In the genomic region with DNA sequence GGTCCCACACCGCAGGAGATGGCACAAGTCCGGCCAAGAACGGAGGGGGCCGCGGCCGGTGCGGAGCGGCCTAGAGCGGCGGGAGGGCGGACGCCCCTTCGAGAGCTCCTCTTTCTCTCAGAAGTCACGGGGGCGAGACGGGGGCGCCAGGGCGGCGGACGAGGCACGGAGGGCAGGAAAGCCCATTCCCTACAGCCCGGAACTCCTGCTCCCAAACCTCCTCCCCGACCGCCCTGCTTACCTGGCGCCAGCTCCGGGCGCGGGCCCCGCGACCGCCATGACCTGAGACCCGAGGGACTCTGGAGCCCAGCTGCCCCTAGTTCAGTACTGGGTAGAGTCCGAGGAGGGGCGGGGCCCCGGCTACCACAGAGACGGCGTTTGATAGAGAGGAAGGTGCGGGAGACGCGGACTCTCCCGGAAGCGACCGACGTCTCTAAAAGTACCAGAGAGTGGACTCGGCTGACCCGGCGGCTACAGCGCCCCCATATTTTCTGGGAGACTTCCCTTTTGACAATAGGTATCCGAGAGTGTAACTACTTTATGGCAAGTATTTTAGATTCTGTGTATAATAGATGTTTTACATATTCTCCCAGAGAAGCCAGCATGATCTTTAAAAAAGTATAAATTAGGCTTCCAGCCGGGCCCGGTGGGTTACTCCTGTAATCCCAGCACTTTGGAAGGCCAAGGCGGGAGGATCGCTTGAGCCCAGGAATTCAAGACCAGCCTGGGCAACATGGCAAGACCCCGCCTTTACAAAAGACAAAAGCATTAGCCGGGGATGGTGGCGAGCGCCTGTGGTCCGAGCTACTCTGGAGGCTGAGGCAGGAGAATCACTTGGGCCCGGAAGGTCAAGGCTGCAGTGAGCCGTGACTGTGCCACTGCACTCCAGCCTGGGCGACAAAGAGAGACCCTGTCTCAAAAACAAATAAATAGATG, we compare ENCODE assay signal across 8 cellular contexts. TPM values are rescaled to one million over a fixed set of nuclear protein-coding genes. Genes with fewer than 3 reads are reported as not detected.
A peak's percentile ranks its signal among the peaks of the same experiment; 100 is the strongest.
DNase-seq lines count a peak whose midpoint lies in the region; ATAC-seq and TF ChIP-seq lines count a peak whose summit lies in the region.

A gene (minus strand): TSS at position 301 of the 936 bp plus-strand sequence. CDS start 22 bp downstream, at position 279.

- intact Hi-C loops in cardiac septum (cut with DNase I) (no loop called here), posterior cingulate gyrus (cut with DNase I) (loop anchor here (2.0 kb wide), 2 partner anchors 46 to 460 kb away; a partner anchor contains a TSS)

- H3K27me3 ChIP-seq in adipocyte (replicated peaks; ENCODE audit: control insufficient read depth, insufficient read depth, low read length) = no peaks in the 10 kb centered on the region
- H3K27me3 ChIP-seq in upper lobe of left lung = no peaks in the 10 kb centered on the region

- ATAC-seq in HG02763 (IDR thresholded peaks at IDR 0.05; ENCODE audit: unreplicated experiment) = peak; percentile 97
- ATAC-seq in upper lobe of left lung (ENCODE audit: low FRiP score in 2 of 2) = peak; percentile 99

- no peaks in the 10 kb centered on the region for H3K9me3 ChIP-seq in adipocyte (ENCODE audit: control insufficient read depth, low read length)
- no peaks in the 10 kb centered on the region for H3K9me3 ChIP-seq in upper lobe of left lung

- H3K27ac ChIP-seq in upper lobe of left lung = peak within 1 kb of the TSS; percentile 85 to 90 (median 88)

- DNase-seq in NCI-H1417 (lab: John Stamatoyannopoulos, UW) (peak; percentile 96 to 98 (median 97)), T follicular helper cell (ENCODE audit: low read depth) (peak; percentile 54), adipocyte (ENCODE audit: low read depth) (peak; percentile 94), cardiac septum (ENCODE audit: low spot score) (peak; percentile 96), posterior cingulate gyrus (peak; percentile 93 to 99 (median 96)), upper lobe of left lung (peak; percentile 94 to 98)

- TF ChIP-seq POLR2A in upper lobe of left lung (IDR thresholded peaks at IDR 0.05) = peak in 3 of 4 donors; percentile 73 to 85 (median 81)

- H3K4me1 ChIP-seq in adipocyte (ENCODE audit: control insufficient read depth, insufficient read depth, low read length) (peaks cover 17% of the 10 kb centered on the region), upper lobe of left lung (peaks cover 13 to 24% (median 17%) of the 10 kb centered on the region in 4 donors)

- peak within 1 kb of the TSS; percentile 91 for H3K4me3 ChIP-seq in GM12875 (ENCODE audit: low read depth, low read length)
- peak within 1 kb of the TSS; percentile 93 for H3K4me3 ChIP-seq in adipocyte (ENCODE audit: low read length)
- peak within 1 kb of the TSS; percentile 45 to 95 (median 84) for H3K4me3 ChIP-seq in upper lobe of left lung

- TF ChIP-seq EP300 in upper lobe of left lung (IDR thresholded peaks at IDR 0.05) = no peak

- peak; percentile 47; the same call in 1 of the 2 replicates for TF ChIP-seq CTCF in GM12875 (IDR thresholded peaks at IDR 0.05; ENCODE audit: borderline replicate concordance, insufficient read depth, low read depth, low read length)
- peak in 5 of 6 experiments; percentile 13 to 53 (median 27) for TF ChIP-seq CTCF in upper lobe of left lung (IDR thresholded peaks at IDR 0.05)

- peak within 1 kb of the TSS; percentile 94 for H3K9ac ChIP-seq in adipocyte (ENCODE audit: low read length)

- peaks cover 7% of the 10 kb centered on the region for H3K36me3 ChIP-seq in adipocyte (ENCODE audit: control insufficient read depth, insufficient read depth, low read length, severe bottlenecking)
- H3K36me3 ChIP-seq in upper lobe of left lung = peaks cover 0 to 16% (median 7%) of the 10 kb centered on the region in 4 donors

- WGBS in upper lobe of left lung, 2 donors = 13 to 24% methylated on average over 26 to 61 of the region's 61 CpGs

RNA-seq across cellular contexts. Expression of the gene that starts here (rescaled TPM):
- total RNA-seq in cardiac septum (26.9 TPM), upper lobe of left lung (100 to 1,000 TPM in 2 of 6 donors, 10 to 100 TPM in 4; 35.1 to 150 (median 52.5) TPM)

Comparison
In these comparisons a context has a peak if more than half of its experiments do, and no peak if none do; other contexts are left out.
1. Peak in every context shown above with its lines: DNase-seq, ATAC-seq, H3K4me3 ChIP-seq and H3K27ac ChIP-seq.